1 cellular context compared by ENCODE assay signal in genomic region chr13:46684287-46685001, GRCh38.
TF ChIP-seq lines count a peak whose summit lies in the region.

No MANE protein-coding gene starts in this region.

TF ChIP-seq in GM23338, 12 proteins besides CTCF, POLR2A, EP300 and RAD21 (continued from another document):
- TF ChIP-seq ZNF462 (CRISPR knock-in tag; IDR thresholded peaks at IDR 0.05) (0 out of 2 replicates have a peak, but pooled peaks have one; percentile 24), NANOG (IDR thresholded peaks at IDR 0.05; ENCODE audit: borderline replicate concordance) (no peak), STAT1 (IDR thresholded peaks at IDR 0.05; ENCODE audit: unreplicated experiment) (no peak)
